8 cellular contexts compared by ENCODE assay signal in genomic region chr6:25056130-25056529, GRCh38.
DNase-seq lines count a peak whose midpoint lies in the region; ATAC-seq and TF ChIP-seq lines count a peak whose summit lies in the region.

No MANE protein-coding gene starts in this region.

- H3K36me3 Mint-ChIP-seq in Caco-2 (ENCODE audit: insufficient read depth, unreplicated experiment) (no peaks in the 10 kb centered on the region), MCF 10A (ENCODE audit: insufficient read depth, unreplicated experiment) (no peaks in the 10 kb centered on the region)

- BruUV-seq in Caco-2 (replicated peaks; lab: Mats Ljungman, UMichigan) (no TSS peak), MCF 10A (replicated peaks; lab: Mats Ljungman, UMichigan) (no TSS peak)

- no peak overlapping the region for H3K9ac ChIP-seq in SU-DHL-6 (ENCODE audit: low read length)

- H3K27ac ChIP-seq in SU-DHL-6 (ENCODE audit: low read depth, low read length): no peak overlapping the region

- POLR2A ChIA-PET in Caco-2 (lab: Charles Lee): no interaction called here
- POLR2A ChIA-PET in MCF 10A (lab: Yijun Ruan, JAX): no interaction called here

- no peaks in the 10 kb centered on the region for H3K4me1 Mint-ChIP-seq in Caco-2 (ENCODE audit: low read depth, unreplicated experiment)
- peaks cover 6% of the 10 kb centered on the region for H3K4me1 Mint-ChIP-seq in MCF 10A (ENCODE audit: insufficient read depth, unreplicated experiment)

- H4K20me1 ChIP-seq in SU-DHL-6 (ENCODE audit: low read depth, low read length): no peaks in the 10 kb centered on the region

- H3K4me1 ChIP-seq in Caco-2: no peaks in the 10 kb centered on the region

- CTCF ChIA-PET in Caco-2 (lab: Charles Lee): no interaction called here
- CTCF ChIA-PET in MCF 10A (lab: Yijun Ruan, JAX): no interaction called here

- peaks cover 7% of the 10 kb centered on the region for H3K9me3 Mint-ChIP-seq in Caco-2 (ENCODE audit: unreplicated experiment)
- H3K9me3 Mint-ChIP-seq in MCF 10A (ENCODE audit: unreplicated experiment): peaks cover 4% of the 10 kb centered on the region

- ATAC-seq in HG03060 (IDR thresholded peaks at IDR 0.05; ENCODE audit: low read depth, unreplicated experiment): peak; percentile 59

- H3K27ac Mint-ChIP-seq in Caco-2 (ENCODE audit: unreplicated experiment): no peak overlapping the region
- no peak overlapping the region for H3K27ac Mint-ChIP-seq in MCF 10A (ENCODE audit: low read depth, unreplicated experiment)

- no peaks in the 10 kb centered on the region for H3K36me3 ChIP-seq in SU-DHL-6 (ENCODE audit: low read length)
- H3K36me3 ChIP-seq in Caco-2 (ENCODE audit: control insufficient read depth, insufficient read depth, low read length): no peaks in the 10 kb centered on the region

- DNase-seq in GM19240 (ENCODE audit: insufficient read length, low spot score): peak; percentile 35
- DNase-seq in effector CD8-positive, alpha-beta T cell (lab: John Stamatoyannopoulos, UW): peak; percentile 20
- no peak for DNase-seq in NCI-H187 (lab: John Stamatoyannopoulos, UW)
- no peak for DNase-seq in Caco-2
- DNase-seq in MCF 10A (ENCODE audit: unreplicated experiment): no peak
- no peak for DNase-seq in SK-N-DZ (ENCODE audit: low spot score)

- no peaks in the 10 kb centered on the region for H3F3A ChIP-seq in SU-DHL-6 (ENCODE audit: insufficient read depth)

- H3K4me2 ChIP-seq in SU-DHL-6 (ENCODE audit: low read depth, low read length, poor library complexity, severe bottlenecking): no peak overlapping the region

- no peaks in the 10 kb centered on the region for H3K9me2 ChIP-seq in SU-DHL-6 (replicated peaks; ENCODE audit: insufficient read depth, low read length)

- no peaks in the 10 kb centered on the region for H3K27me3 Mint-ChIP-seq in Caco-2 (ENCODE audit: insufficient read depth, unreplicated experiment)
- H3K27me3 Mint-ChIP-seq in MCF 10A (ENCODE audit: insufficient read depth, unreplicated experiment): no peaks in the 10 kb centered on the region

- peak overlapping the region; percentile 11 for H2AFZ ChIP-seq in SU-DHL-6 (ENCODE audit: low read depth, low read length, severe bottlenecking)

- H3K4me3 ChIP-seq in SU-DHL-6 (ENCODE audit: insufficient read depth, low read length, poor library complexity, severe bottlenecking) (no peak overlapping the region), Caco-2 (ENCODE audit: low read depth, low read length) (no peak overlapping the region)

- TF ChIP-seq CTCF in SU-DHL-6 (IDR thresholded peaks at IDR 0.05; ENCODE audit: insufficient read depth, low read length, poor library complexity, severe bottlenecking) (no peak), Caco-2 (IDR thresholded peaks at IDR 0.05; ENCODE audit: insufficient read depth in 1 of 2, low read depth in 1 of 2, low read length in 1 of 2, severe bottlenecking in 1 of 2, unreplicated experiment in 1 of 2) (no peak), MCF 10A (IDR thresholded peaks at IDR 0.05; ENCODE audit: unreplicated experiment) (no peak)

- H3K79me2 ChIP-seq in SU-DHL-6 (ENCODE audit: insufficient read depth, low read length): no peaks in the 10 kb centered on the region

- intact Hi-C loops in Caco-2 (cut with micrococcal nuclease; ENCODE audit: unreplicated experiment) (no loop called here), MCF 10A (cut with micrococcal nuclease) (no loop called here)

- H3K4me3 Mint-ChIP-seq in Caco-2 (ENCODE audit: unreplicated experiment) (no peak overlapping the region), MCF 10A (ENCODE audit: unreplicated experiment) (no peak overlapping the region)

- H3K9me3 ChIP-seq in SU-DHL-6 (ENCODE audit: insufficient read depth, low read length): no peaks in the 10 kb centered on the region
- no peaks in the 10 kb centered on the region; the same call in 1 of the 2 replicates for H3K9me3 ChIP-seq in Caco-2

- H3K27me3 ChIP-seq in SU-DHL-6 (ENCODE audit: low read length) (no peaks in the 10 kb centered on the region), Caco-2 (replicated peaks; ENCODE audit: control insufficient read depth, insufficient read depth, low read length) (no peaks in the 10 kb centered on the region)

Comparison
In these comparisons a context has a peak if more than half of its experiments do, and no peak if none do; other contexts are left out.
1. DNase-seq: peak in GM19240 (single experiment) and effector CD8-positive, alpha-beta T cell (single experiment); none in NCI-H187 (0 of 2), Caco-2 (0 of 2), MCF 10A (single experiment) and SK-N-DZ (single experiment).